Comparison of ENCODE assay signal across 25 cellular contexts in genomic region chr11:33582636-33583325, GRCh38.
"Had no signal": no experiment of that assay in that cellular context is flagged by ENCODE, and none has a peak within 500 bp of the region (broad histone marks: within the 10 kb centered on the region; RNA-seq: fewer than 3 reads in every experiment).

No MANE protein-coding gene starts in this region.

- H3K4me1 ChIP-seq: adrenal gland, Peyer's patch, SJCRH30 had no signal

- H3K4me2 ChIP-seq: SK-N-SH had no signal

- H3K27ac ChIP-seq: adrenal gland, Peyer's patch, RWPE1, SJCRH30, WERI-Rb-1 had no signal

- H3K9me3 ChIP-seq: adrenal gland, Peyer's patch, SJCRH30, SK-N-SH had no signal

- ATAC-seq: activated CD4-positive, CD25-positive, alpha-beta regulatory T cell treated with anti-CD3 and anti-CD28 coated beads, Interleukin-2, amount 50 U/mL, for 24 hours; activated CD8-positive, alpha-beta T cell treated with anti-CD3 and anti-CD28 coated beads, Interleukin-2, amount 10 ng/mL, durations not matched to agents 7 days and 5 days had no signal

- H3K27me3 ChIP-seq: adrenal gland, Peyer's patch, SJCRH30 had no signal

- DNase-seq: activated CD4-positive, alpha-beta T cell treated with anti-CD3 and anti-CD28 coated beads for 4 hours; activated CD4-positive, alpha-beta T cell treated with anti-CD3 and anti-CD28 coated beads, Interleukin-2, amount 50 U/mL, for 4 hours; activated CD8-positive, alpha-beta memory T cell treated with anti-CD3 and anti-CD28 coated beads, Interleukin-2, amount 50 U/mL, for 48 hours; activated CD8-positive, alpha-beta T cell treated with anti-CD3 and anti-CD28 coated beads, Interleukin-2, amount 10 ng/mL, durations not matched to agents 7 days and 5 days; activated naive CD4-positive, alpha-beta T cell treated with anti-CD3 and anti-CD28 coated beads, Interleukin-2, amount 50 U/mL, for 16 hours; activated naive CD8-positive, alpha-beta T cell treated with anti-CD3 and anti-CD28 coated beads, Interleukin-2, amount 10 ng/mL, durations not matched to agents 7 days and 5 days; activated T-cell treated with anti-CD3 and anti-CD28 coated beads, Interleukin-2, amount 50 U/mL, for 1 hour; adrenal gland; Kasumi-1; NCI-H1092; NCI-H1417; NCI-H2029; NCI-H2107; NCI-H2171 treated with DMSO at 0.1 percent for 48 hours; NCI-H226; NCI-H510A; NCI-H69; Peyer's patch; Right ventricle myocardium superior; SJCRH30; SK-N-SH; T-helper 1 cell; WERI-Rb-1 had no signal

- H3K36me3 ChIP-seq: adrenal gland, Peyer's patch, SJCRH30, WERI-Rb-1 had no signal

- H3K4me3 ChIP-seq: adrenal gland, Peyer's patch, SJCRH30 had no signal
